9 cellular contexts compared by ENCODE assay signal in the genomic region with DNA sequence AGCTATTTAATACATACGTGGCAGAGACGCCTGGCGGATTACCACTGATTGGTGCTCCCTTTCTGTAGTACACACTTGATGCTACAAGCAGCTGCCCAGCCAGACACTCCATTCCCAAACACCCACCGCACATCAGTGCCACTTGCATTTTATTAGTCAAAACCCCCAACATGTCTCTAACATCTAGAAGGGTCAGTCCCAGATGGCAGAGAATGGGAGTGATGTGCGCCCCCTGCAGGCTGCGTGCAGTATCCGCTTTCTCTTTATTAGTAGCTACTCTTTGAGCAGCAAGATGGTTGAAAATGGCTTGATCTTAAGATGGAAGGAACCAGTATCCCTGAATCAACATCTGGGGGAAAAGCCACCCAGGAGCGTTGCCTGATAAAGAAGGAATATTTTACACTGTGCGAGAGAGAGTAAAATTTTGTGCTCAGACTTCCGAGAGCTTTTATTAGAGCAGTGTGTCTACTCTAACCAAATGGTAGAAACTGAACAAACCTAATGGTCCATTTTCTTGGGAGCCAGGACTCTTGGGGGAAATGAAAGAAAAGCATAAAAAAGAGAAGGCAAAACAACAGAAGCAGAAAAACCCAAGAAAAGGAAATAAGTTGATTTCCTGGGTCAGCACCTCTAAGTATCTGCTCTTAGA.
DNase-seq lines count a peak whose midpoint lies in the region; ATAC-seq and TF ChIP-seq lines count a peak whose summit lies in the region.
"Had no signal": no experiment of that assay in that cellular context is flagged by ENCODE, and none has a peak within 500 bp of the region (broad histone marks: within the 10 kb centered on the region; RNA-seq: fewer than 3 reads in every experiment).

No MANE protein-coding gene starts in this region.

- DNase-seq in AG08396 (ENCODE audit: low spot score) = peak; percentile 15
- DNase-seq in activated CD4-positive, alpha-beta T cell treated with anti-CD3 and anti-CD28 coated beads for 48 hours = peak; percentile 67
- DNase-seq in hepatocyte (ENCODE audit: low spot score) = no peak
- no peak for DNase-seq in cortex of kidney (lab: John Stamatoyannopoulos, UW)
- DNase-seq in kidney glomerular epithelial cell (lab: John Stamatoyannopoulos, UW) = no peak
- no peak for DNase-seq in posterior cingulate gyrus

- H3K4me1 ChIP-seq in hepatocyte (ENCODE audit: insufficient read depth) = no peaks in the 10 kb centered on the region

- no peaks in the 10 kb centered on the region for H3K27me3 ChIP-seq in hepatocyte

- no peaks in the 10 kb centered on the region for H3K9me2 ChIP-seq in hepatocyte (replicated peaks; ENCODE audit: insufficient read depth)

- H3K27ac ChIP-seq in hepatocyte = no peak overlapping the region

- no peaks in the 10 kb centered on the region for H4K20me1 ChIP-seq in hepatocyte (ENCODE audit: insufficient read depth, poor library complexity, severe bottlenecking)

- no peak overlapping the region for H3K4me2 ChIP-seq in hepatocyte

- intact Hi-C loops in posterior cingulate gyrus (cut with DNase I) = no loop called here

- no peaks in the 10 kb centered on the region for H3K9me3 ChIP-seq in hepatocyte (ENCODE audit: low read depth)

- no peaks in the 10 kb centered on the region for H3K79me2 ChIP-seq in hepatocyte

- no peak overlapping the region for H2AFZ ChIP-seq in hepatocyte

- TF ChIP-seq CTCF in hepatocyte (IDR thresholded peaks at IDR 0.05; ENCODE audit: poor library complexity) = peak; percentile 33

- ATAC-seq in GM21723 (IDR thresholded peaks at IDR 0.05; ENCODE audit: unreplicated experiment) (peak; percentile 47), HG03135 (IDR thresholded peaks at IDR 0.05; ENCODE audit: unreplicated experiment) (no peak)
- ATAC-seq: naive thymus-derived CD4-positive, alpha-beta T cell had no signal

- H3K36me3 ChIP-seq in hepatocyte (replicated peaks; ENCODE audit: insufficient read depth, low read depth) = no peaks in the 10 kb centered on the region

- WGBS in hepatocyte (ENCODE audit: low lambda C conversion rate, missing lambda C conversion rate) = 76% methylated on average over 10 of the region's 10 CpGs

- H3K4me3 ChIP-seq in hepatocyte = no peak overlapping the region

Comparison
In these comparisons a context has a peak if more than half of its experiments do, and no peak if none do; other contexts are left out.
1. DNase-seq: peak in AG08396 (single experiment) and activated CD4-positive, alpha-beta T cell treated with anti-CD3 and anti-CD28 coated beads for 48 hours (single experiment); none in hepatocyte (single experiment), cortex of kidney (single experiment), kidney glomerular epithelial cell (single experiment) and posterior cingulate gyrus (0 of 10).